38 cellular contexts compared by ENCODE assay signal in the genomic region with DNA sequence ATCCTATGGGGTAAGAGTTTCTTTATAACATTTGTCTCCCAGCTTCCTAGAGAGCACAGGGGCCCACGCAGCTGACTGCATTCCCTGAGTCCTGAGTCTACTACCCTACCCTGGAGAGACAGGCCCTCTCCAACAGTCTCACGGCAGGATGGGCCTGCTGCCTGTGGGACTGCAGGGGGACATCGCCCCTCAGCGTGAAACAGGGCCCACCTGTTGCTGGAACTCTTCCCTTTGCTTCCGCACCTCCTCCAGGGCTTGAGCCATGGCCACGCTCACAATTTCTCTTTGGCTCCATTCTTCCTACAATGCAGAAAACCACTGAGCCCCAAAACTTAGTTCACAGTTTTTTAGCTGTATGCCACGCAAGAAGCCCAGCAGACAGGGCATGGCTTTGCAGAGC. TPM values are rescaled to one million over a fixed set of nuclear protein-coding genes. Genes with fewer than 3 reads are reported as not detected.
"Had no signal": no experiment of that assay in that cellular context is flagged by ENCODE, and none has a peak within 500 bp of the region (broad histone marks: within the 10 kb centered on the region; RNA-seq: fewer than 3 reads in every experiment).

No MANE protein-coding gene starts in this region.

- H3K27me3 Mint-ChIP-seq: activated B cell treated with CpG ODN at 0.5 μM for 24 hours; activated CD4-positive, alpha-beta memory T cell treated with anti-CD3 and anti-CD28 coated beads for 36 hours; activated CD4-positive, alpha-beta T cell treated with anti-CD3 and anti-CD28 coated beads, Interleukin-2, amount 10 ng/mL, durations not matched to agents 24 days and 14 days; activated naive CD8-positive, alpha-beta T cell treated with anti-CD3 and anti-CD28 coated beads, Interleukin-2, amount 10 ng/mL, durations not matched to agents 7 days and 5 days; activated naive CD8-positive, alpha-beta T cell treated with anti-CD3 and anti-CD28 coated beads, Interleukin-2, amount 50 U/mL, for 24 hours; activated T-helper 17 cell treated with anti-CD3 and anti-CD28 coated beads, Interleukin-2, amount 50 U/mL, for 72 hours; brain; T-cell had no signal

- H3K27ac ChIP-seq: ascending aorta, cardiac muscle cell, VCaP had no signal

- H3K4me3 ChIP-seq: ascending aorta, cardiac muscle cell had no signal

- DNase-seq: activated B cell treated with CpG ODN at 0.5 μM for 24 hours; activated CD4-positive, alpha-beta memory T cell treated with anti-CD3 and anti-CD28 coated beads for 36 hours; activated CD4-positive, alpha-beta T cell treated with anti-CD3 and anti-CD28 coated beads for 4 hours; activated CD4-positive, alpha-beta T cell treated with anti-CD3 and anti-CD28 coated beads, Interleukin-2, amount 10 ng/mL, durations not matched to agents 24 days and 14 days; activated CD4-positive, alpha-beta T cell treated with anti-CD3 and anti-CD28 coated beads, Interleukin-2, amount 50 U/mL, for 1 hour; activated CD4-positive, alpha-beta T cell treated with anti-CD3 and anti-CD28 coated beads, Interleukin-2, amount 50 U/mL, for 4 hours; activated CD4-positive, CD25-positive, alpha-beta regulatory T cell treated with anti-CD3 and anti-CD28 coated beads, Interleukin-2, amount 50 U/mL, for 72 hours; activated CD8-positive, alpha-beta memory T cell treated with anti-CD3 and anti-CD28 coated beads, Interleukin-2, amount 50 U/mL, for 4 hours; activated CD8-positive, alpha-beta T cell treated with anti-CD3 and anti-CD28 coated beads for 36 hours; activated effector memory CD4-positive, alpha-beta T cell treated with anti-CD3 and anti-CD28 coated beads, Interleukin-2, amount 50 U/mL, for 16 hours; activated gamma-delta T cell treated with Interleukin-2 at 50 U/mL for 16 hours; activated naive CD4-positive, alpha-beta T cell; activated naive CD4-positive, alpha-beta T cell treated with anti-CD3 and anti-CD28 coated beads for 36 hours; activated naive CD4-positive, alpha-beta T cell treated with anti-CD3 and anti-CD28 coated beads, Interleukin-2, amount 50 U/mL, for 16 hours; activated naive CD8-positive, alpha-beta T cell treated with anti-CD3 and anti-CD28 coated beads, Interleukin-2, amount 10 ng/mL, durations not matched to agents 7 days and 5 days; activated naive CD8-positive, alpha-beta T cell treated with anti-CD3 and anti-CD28 coated beads, Interleukin-2, amount 50 U/mL, for 24 hours; activated T-cell treated with anti-CD3 and anti-CD28 coated beads for 4 hours; activated T-cell treated with anti-CD3 and anti-CD28 coated beads, Interleukin-2, amount 50 U/mL, for 1 hour; activated T-cell treated with anti-CD3 and anti-CD28 coated beads, Interleukin-2, amount 50 U/mL, for 4 hours; activated T-cell treated with anti-CD3 and anti-CD28 coated beads, Interleukin-2, amount 50 U/mL, for 72 hours; amygdala; anterior cingulate cortex; caudate nucleus; T-cell; T-helper 2 cell; T-helper 9 cell had no signal

- ATAC-seq: activated CD8-positive, alpha-beta T cell treated with anti-CD3 and anti-CD28 coated beads for 36 hours; activated naive CD4-positive, alpha-beta T cell treated with anti-CD3 and anti-CD28 coated beads, Interleukin-2, amount 50 U/mL, for 72 hours; activated naive CD8-positive, alpha-beta T cell treated with anti-CD3 and anti-CD28 coated beads, Interleukin-2, amount 50 U/mL, for 24 hours; activated T-cell treated with anti-CD3 and anti-CD28 coated beads, Interleukin-2, amount 50 U/mL, for 4 hours; activated T-cell treated with anti-CD3 and anti-CD28 coated beads, Interleukin-2, amount 50 U/mL, for 72 hours; activated T-helper 17 cell treated with anti-CD3 and anti-CD28 coated beads, Interleukin-2, amount 50 U/mL, for 72 hours; T-cell had no signal

- H3K27ac Mint-ChIP-seq: activated B cell treated with CpG ODN at 0.5 μM for 24 hours; activated CD4-positive, alpha-beta memory T cell treated with anti-CD3 and anti-CD28 coated beads for 36 hours; activated CD4-positive, alpha-beta T cell treated with anti-CD3 and anti-CD28 coated beads, Interleukin-2, amount 10 ng/mL, durations not matched to agents 24 days and 14 days; activated CD8-positive, alpha-beta T cell treated with anti-CD3 and anti-CD28 coated beads for 36 hours; activated naive CD4-positive, alpha-beta T cell treated with anti-CD3 and anti-CD28 coated beads for 36 hours; activated naive CD4-positive, alpha-beta T cell treated with anti-CD3 and anti-CD28 coated beads, Interleukin-2, amount 50 U/mL, for 72 hours; activated naive CD8-positive, alpha-beta T cell treated with anti-CD3 and anti-CD28 coated beads, Interleukin-2, amount 10 ng/mL, durations not matched to agents 7 days and 5 days; activated naive CD8-positive, alpha-beta T cell treated with anti-CD3 and anti-CD28 coated beads, Interleukin-2, amount 50 U/mL, for 24 hours; activated T-cell treated with anti-CD3 and anti-CD28 coated beads, Interleukin-2, amount 50 U/mL, for 72 hours; activated T-helper 1 cell treated with anti-CD3 and anti-CD28 coated beads, Interleukin-12 subunit alpha, Interleukin-12 subunit beta, Interleukin-2, Interleukin-4 antibody, amounts not matched to agents 30 ng/mL and 10 ng/mL and 1 ng/mL, durations not matched to agents 14 hours and 24 hours and 36 hours; activated T-helper 17 cell treated with anti-CD3 and anti-CD28 coated beads, Interleukin-2, amount 50 U/mL, for 72 hours; brain; T-cell; T-helper 2 cell treated with Interferon-gamma antibody and Interleukin-4, amounts not matched to agents 5 μg/mL and 100 μg/mL, for 36 hours had no signal

- H3K9me3 Mint-ChIP-seq: activated B cell treated with CpG ODN at 0.5 μM for 24 hours; activated CD4-positive, alpha-beta memory T cell treated with anti-CD3 and anti-CD28 coated beads for 36 hours; activated CD4-positive, alpha-beta T cell treated with anti-CD3 and anti-CD28 coated beads, Interleukin-2, amount 10 ng/mL, durations not matched to agents 24 days and 14 days; activated CD8-positive, alpha-beta T cell treated with anti-CD3 and anti-CD28 coated beads for 36 hours; activated naive CD4-positive, alpha-beta T cell treated with anti-CD3 and anti-CD28 coated beads for 36 hours; activated naive CD4-positive, alpha-beta T cell treated with anti-CD3 and anti-CD28 coated beads, Interleukin-2, amount 50 U/mL, for 72 hours; activated naive CD8-positive, alpha-beta T cell treated with anti-CD3 and anti-CD28 coated beads, Interleukin-2, amount 10 ng/mL, durations not matched to agents 7 days and 5 days; activated naive CD8-positive, alpha-beta T cell treated with anti-CD3 and anti-CD28 coated beads, Interleukin-2, amount 50 U/mL, for 24 hours; activated T-cell treated with anti-CD3 and anti-CD28 coated beads, Interleukin-2, amount 50 U/mL, for 4 hours; activated T-cell treated with anti-CD3 and anti-CD28 coated beads, Interleukin-2, amount 50 U/mL, for 72 hours; activated T-helper 1 cell treated with anti-CD3 and anti-CD28 coated beads, Interleukin-12 subunit alpha, Interleukin-12 subunit beta, Interleukin-2, Interleukin-4 antibody, amounts not matched to agents 30 ng/mL and 10 ng/mL and 1 ng/mL, durations not matched to agents 14 hours and 24 hours and 36 hours; activated T-helper 17 cell treated with anti-CD3 and anti-CD28 coated beads, Interleukin-2, amount 50 U/mL, for 72 hours; brain; T-cell; T-helper 2 cell treated with Interferon-gamma antibody and Interleukin-4, amounts not matched to agents 5 μg/mL and 100 μg/mL, for 36 hours had no signal

- H3K4me3 Mint-ChIP-seq: activated B cell treated with CpG ODN at 0.5 μM for 24 hours; activated CD4-positive, alpha-beta memory T cell treated with anti-CD3 and anti-CD28 coated beads for 36 hours; activated CD4-positive, alpha-beta T cell treated with anti-CD3 and anti-CD28 coated beads, Interleukin-2, amount 10 ng/mL, durations not matched to agents 24 days and 14 days; activated CD8-positive, alpha-beta T cell treated with anti-CD3 and anti-CD28 coated beads for 36 hours; activated naive CD4-positive, alpha-beta T cell treated with anti-CD3 and anti-CD28 coated beads for 36 hours; activated naive CD8-positive, alpha-beta T cell treated with anti-CD3 and anti-CD28 coated beads, Interleukin-2, amount 10 ng/mL, durations not matched to agents 7 days and 5 days; activated naive CD8-positive, alpha-beta T cell treated with anti-CD3 and anti-CD28 coated beads, Interleukin-2, amount 50 U/mL, for 24 hours; activated T-cell treated with anti-CD3 and anti-CD28 coated beads, Interleukin-2, amount 50 U/mL, for 4 hours; activated T-cell treated with anti-CD3 and anti-CD28 coated beads, Interleukin-2, amount 50 U/mL, for 72 hours; activated T-helper 1 cell treated with anti-CD3 and anti-CD28 coated beads, Interleukin-12 subunit alpha, Interleukin-12 subunit beta, Interleukin-2, Interleukin-4 antibody, amounts not matched to agents 30 ng/mL and 10 ng/mL and 1 ng/mL, durations not matched to agents 14 hours and 24 hours and 36 hours; activated T-helper 17 cell treated with anti-CD3 and anti-CD28 coated beads, Interleukin-2, amount 50 U/mL, for 72 hours; brain; T-cell; T-helper 2 cell treated with Interferon-gamma antibody and Interleukin-4, amounts not matched to agents 5 μg/mL and 100 μg/mL, for 36 hours had no signal

- H3K4me1 Mint-ChIP-seq: activated B cell treated with CpG ODN at 0.5 μM for 24 hours; activated naive CD8-positive, alpha-beta T cell treated with anti-CD3 and anti-CD28 coated beads, Interleukin-2, amount 50 U/mL, for 24 hours had no signal

- H3K9me3 ChIP-seq: ascending aorta had no signal

- H3K27me3 ChIP-seq: ascending aorta, cardiac muscle cell had no signal

- H3K4me1 ChIP-seq: ascending aorta had no signal

RNA-seq across cellular contexts. Expression of gene WDR38, which starts 36.9 kb away (rescaled TPM):
- total RNA-seq: activated B cell treated with CpG ODN at 0.5 μM for 24 hours; activated CD4-positive, alpha-beta memory T cell treated with anti-CD3 and anti-CD28 coated beads for 36 hours; activated CD4-positive, alpha-beta T cell treated with anti-CD3 and anti-CD28 coated beads, Interleukin-2, amount 10 ng/mL, durations not matched to agents 24 days and 14 days; activated CD8-positive, alpha-beta memory T cell treated with anti-CD3 and anti-CD28 coated beads for 36 hours; activated CD8-positive, alpha-beta T cell treated with anti-CD3 and anti-CD28 coated beads for 36 hours; activated naive CD4-positive, alpha-beta T cell treated with anti-CD3 and anti-CD28 coated beads for 36 hours; activated naive CD4-positive, alpha-beta T cell treated with anti-CD3 and anti-CD28 coated beads, Interleukin-2, amount 50 U/mL, for 72 hours; activated naive CD8-positive, alpha-beta T cell treated with anti-CD3 and anti-CD28 coated beads, Interleukin-2, amount 10 ng/mL, durations not matched to agents 7 days and 5 days; activated T-cell treated with anti-CD3 and anti-CD28 coated beads, Interleukin-2, amount 50 U/mL, for 4 hours; activated T-cell treated with anti-CD3 and anti-CD28 coated beads, Interleukin-2, amount 50 U/mL, for 72 hours; activated T-helper 1 cell treated with anti-CD3 and anti-CD28 coated beads, Interleukin-12 subunit alpha, Interleukin-12 subunit beta, Interleukin-2, Interleukin-4 antibody, amounts not matched to agents 30 ng/mL and 10 ng/mL and 1 ng/mL, durations not matched to agents 14 hours and 24 hours and 36 hours; activated T-helper 17 cell treated with anti-CD3 and anti-CD28 coated beads, Interleukin-2, amount 50 U/mL, for 72 hours; ascending aorta; bronchial epithelial cell; cardiac muscle cell; T-cell; T-helper 1 cell treated with Interleukin-12 subunit alpha and Interleukin-12 subunit beta and Interleukin-4 antibody, amounts not matched to agents 30 ng/mL and 1 ng/mL, for 36 hours had no signal
- polyA plus RNA-seq: adipose tissue, cardiac muscle cell had no signal
